In the genomic region with DNA sequence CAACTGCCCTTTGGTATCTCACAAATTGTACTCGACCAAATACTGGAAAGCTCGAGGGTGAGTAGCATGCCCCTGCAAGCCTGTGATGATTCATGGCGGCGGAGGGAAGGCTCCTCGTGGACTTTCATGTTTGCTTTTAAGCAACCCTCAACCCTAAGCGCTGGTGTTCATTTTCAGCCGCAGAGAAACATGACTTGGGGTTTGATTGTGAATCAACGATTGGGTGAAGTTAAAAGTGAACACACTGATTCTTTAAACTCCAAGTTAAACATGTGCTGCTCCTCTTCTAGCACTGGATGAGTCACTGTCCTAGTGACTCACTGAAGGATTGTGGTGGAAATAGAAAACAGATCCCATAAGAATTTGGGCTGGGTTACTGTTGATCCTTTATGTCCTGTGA, we compare ENCODE assay signal across 1 cellular context.
TF ChIP-seq lines count a peak whose summit lies in the region.

No MANE protein-coding gene starts in this region.

TF ChIP-seq in HepG2, 621 proteins besides CTCF, POLR2A, EP300 and RAD21 (continued from another document):
- TF ChIP-seq, protein P1, sequence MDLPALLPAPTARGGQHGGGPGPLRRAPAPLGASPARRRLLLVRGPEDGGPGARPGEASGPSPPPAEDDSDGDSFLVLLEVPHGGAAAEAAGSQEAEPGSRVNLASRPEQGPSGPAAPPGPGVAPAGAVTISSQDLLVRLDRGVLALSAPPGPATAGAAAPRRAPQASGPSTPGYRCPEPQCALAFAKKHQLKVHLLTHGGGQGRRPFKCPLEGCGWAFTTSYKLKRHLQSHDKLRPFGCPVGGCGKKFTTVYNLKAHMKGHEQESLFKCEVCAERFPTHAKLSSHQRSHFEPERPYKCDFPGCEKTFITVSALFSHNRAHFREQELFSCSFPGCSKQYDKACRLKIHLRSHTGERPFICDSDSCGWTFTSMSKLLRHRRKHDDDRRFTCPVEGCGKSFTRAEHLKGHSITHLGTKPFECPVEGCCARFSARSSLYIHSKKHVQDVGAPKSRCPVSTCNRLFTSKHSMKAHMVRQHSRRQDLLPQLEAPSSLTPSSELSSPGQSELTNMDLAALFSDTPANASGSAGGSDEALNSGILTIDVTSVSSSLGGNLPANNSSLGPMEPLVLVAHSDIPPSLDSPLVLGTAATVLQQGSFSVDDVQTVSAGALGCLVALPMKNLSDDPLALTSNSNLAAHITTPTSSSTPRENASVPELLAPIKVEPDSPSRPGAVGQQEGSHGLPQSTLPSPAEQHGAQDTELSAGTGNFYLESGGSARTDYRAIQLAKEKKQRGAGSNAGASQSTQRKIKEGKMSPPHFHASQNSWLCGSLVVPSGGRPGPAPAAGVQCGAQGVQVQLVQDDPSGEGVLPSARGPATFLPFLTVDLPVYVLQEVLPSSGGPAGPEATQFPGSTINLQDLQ (CRISPR knock-in tag; IDR thresholded peaks at IDR 0.05), result no peak
- TF ChIP-seq, protein P2, sequence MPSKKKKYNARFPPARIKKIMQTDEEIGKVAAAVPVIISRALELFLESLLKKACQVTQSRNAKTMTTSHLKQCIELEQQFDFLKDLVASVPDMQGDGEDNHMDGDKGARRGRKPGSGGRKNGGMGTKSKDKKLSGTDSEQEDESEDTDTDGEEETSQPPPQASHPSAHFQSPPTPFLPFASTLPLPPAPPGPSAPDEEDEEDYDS (CRISPR knock-in tag; IDR thresholded peaks at IDR 0.05), result 0 out of 2 replicates have a peak, but pooled peaks have one; percentile 13
- no peak for TF ChIP-seq ZNF616 (CRISPR knock-in tag; IDR thresholded peaks at IDR 0.05; ENCODE audit: low read depth)
- TF ChIP-seq ZNF136 (CRISPR knock-in tag; IDR thresholded peaks at IDR 0.05; ENCODE audit: low read depth), result 0 out of 2 replicates have a peak, but pooled peaks have one; percentile 29
- TF ChIP-seq, protein P3, sequence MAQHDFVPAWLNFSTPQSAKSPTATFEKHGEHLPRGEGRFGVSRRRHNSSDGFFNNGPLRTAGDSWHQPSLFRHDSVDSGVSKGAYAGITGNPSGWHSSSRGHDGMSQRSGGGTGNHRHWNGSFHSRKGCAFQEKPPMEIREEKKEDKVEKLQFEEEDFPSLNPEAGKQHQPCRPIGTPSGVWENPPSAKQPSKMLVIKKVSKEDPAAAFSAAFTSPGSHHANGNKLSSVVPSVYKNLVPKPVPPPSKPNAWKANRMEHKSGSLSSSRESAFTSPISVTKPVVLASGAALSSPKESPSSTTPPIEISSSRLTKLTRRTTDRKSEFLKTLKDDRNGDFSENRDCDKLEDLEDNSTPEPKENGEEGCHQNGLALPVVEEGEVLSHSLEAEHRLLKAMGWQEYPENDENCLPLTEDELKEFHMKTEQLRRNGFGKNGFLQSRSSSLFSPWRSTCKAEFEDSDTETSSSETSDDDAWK (CRISPR knock-in tag; IDR thresholded peaks at IDR 0.05), result no peak
- TF ChIP-seq MXI1 (IDR thresholded peaks at IDR 0.05; ENCODE audit: borderline replicate concordance, low read depth, low read length), result peak; percentile 41; the same call in 1 of the 3 replicates
- TF ChIP-seq ZFP41 (CRISPR knock-in tag; IDR thresholded peaks at IDR 0.05; ENCODE audit: borderline replicate concordance), result no peak
- no peak for TF ChIP-seq ZNF615 (CRISPR knock-in tag; IDR thresholded peaks at IDR 0.05; ENCODE audit: borderline replicate concordance)
- TF ChIP-seq FOXA1 (IDR thresholded peaks at IDR 0.05), result no peak
- peak; percentile 43; the same call in 1 of the 2 replicates for TF ChIP-seq FOXA1 (CRISPR knock-in tag; IDR thresholded peaks at IDR 0.05)
- TF ChIP-seq, protein P4, sequence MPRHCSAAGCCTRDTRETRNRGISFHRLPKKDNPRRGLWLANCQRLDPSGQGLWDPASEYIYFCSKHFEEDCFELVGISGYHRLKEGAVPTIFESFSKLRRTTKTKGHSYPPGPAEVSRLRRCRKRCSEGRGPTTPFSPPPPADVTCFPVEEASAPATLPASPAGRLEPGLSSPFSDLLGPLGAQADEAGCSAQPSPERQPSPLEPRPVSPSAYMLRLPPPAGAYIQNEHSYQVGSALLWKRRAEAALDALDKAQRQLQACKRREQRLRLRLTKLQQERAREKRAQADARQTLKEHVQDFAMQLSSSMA (CRISPR knock-in tag; IDR thresholded peaks at IDR 0.05), result no peak
- peak; percentile 39; the same call in 1 of the 2 replicates for TF ChIP-seq GATAD2A (CRISPR knock-in tag; IDR thresholded peaks at IDR 0.05)
